Comparison of ENCODE assay signal across 8 cellular contexts in the genomic region with DNA sequence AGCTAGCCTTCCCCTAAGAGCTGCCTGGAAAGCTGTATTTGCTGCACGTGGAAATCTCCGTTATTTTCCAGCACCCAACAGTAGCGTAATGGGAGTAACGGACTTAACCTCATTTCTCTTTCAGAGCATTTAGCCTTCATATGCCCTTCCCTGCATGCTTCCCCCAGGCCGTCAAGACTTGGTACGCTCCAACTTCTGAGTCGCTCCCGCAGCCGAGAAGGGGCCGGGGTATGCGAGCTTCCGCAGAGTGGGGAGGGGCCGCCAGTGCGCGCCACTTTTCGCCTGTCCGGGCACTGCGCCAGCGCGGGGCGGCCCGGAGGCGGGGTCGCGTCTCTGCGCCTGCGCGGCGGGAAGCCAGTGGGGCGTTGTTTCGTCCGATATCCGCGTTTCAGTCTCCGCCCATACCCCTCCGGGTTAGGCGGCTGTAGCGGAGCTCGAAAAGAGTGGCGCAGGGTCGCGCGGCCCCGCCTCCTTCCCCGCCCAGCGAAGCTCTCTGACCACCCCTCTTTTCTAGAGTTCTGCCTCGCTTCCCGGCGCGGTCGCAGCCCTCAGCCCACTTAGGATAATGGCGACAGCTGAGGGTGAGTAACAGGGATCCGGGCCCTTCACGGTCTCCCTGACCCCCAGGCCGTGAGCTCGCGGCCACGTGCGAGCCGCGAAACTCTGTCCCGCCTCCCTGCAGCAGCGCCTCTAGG. TPM values are rescaled to one million over a fixed set of nuclear protein-coding genes. Genes with fewer than 3 reads are reported as not detected.
DNase-seq lines count a peak whose midpoint lies in the region; ATAC-seq and TF ChIP-seq lines count a peak whose summit lies in the region.

A gene with protein sequence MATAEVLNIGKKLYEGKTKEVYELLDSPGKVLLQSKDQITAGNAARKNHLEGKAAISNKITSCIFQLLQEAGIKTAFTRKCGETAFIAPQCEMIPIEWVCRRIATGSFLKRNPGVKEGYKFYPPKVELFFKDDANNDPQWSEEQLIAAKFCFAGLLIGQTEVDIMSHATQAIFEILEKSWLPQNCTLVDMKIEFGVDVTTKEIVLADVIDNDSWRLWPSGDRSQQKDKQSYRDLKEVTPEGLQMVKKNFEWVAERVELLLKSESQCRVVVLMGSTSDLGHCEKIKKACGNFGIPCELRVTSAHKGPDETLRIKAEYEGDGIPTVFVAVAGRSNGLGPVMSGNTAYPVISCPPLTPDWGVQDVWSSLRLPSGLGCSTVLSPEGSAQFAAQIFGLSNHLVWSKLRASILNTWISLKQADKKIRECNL (plus strand): TSS at position 513 of the 695 bp plus-strand sequence. CDS start 53 bp downstream, at position 566.

- H2AFZ ChIP-seq in SU-DHL-6 (ENCODE audit: low read depth, low read length, severe bottlenecking) (peak within 1 kb of the TSS; percentile 82), parathyroid adenoma (peak within 1 kb of the TSS; percentile 90)

- DNase-seq in NCI-H128 (lab: John Stamatoyannopoulos, UW; ENCODE audit: unreplicated experiment) (peak; percentile 87), Right ventricle myocardium superior (peak; percentile 95), tibial nerve (ENCODE audit: low spot score in 2 of 2) (peak; percentile 74 to 79)
- DNase-seq in activated naive CD8-positive, alpha-beta T cell treated with anti-CD3 and anti-CD28 coated beads, Interleukin-2, amount 50 U/mL, for 16 hours (ENCODE audit: low read depth, low spot score), result peak; percentile 90

- peak within 1 kb of the TSS; percentile 94 for H3K4me2 ChIP-seq in SU-DHL-6 (ENCODE audit: low read depth, low read length, poor library complexity, severe bottlenecking)
- H3K4me2 ChIP-seq in parathyroid adenoma (ENCODE audit: low read length), result peak within 1 kb of the TSS; percentile 100

- peaks cover 4% of the 10 kb centered on the region; the same call in 1 of the 2 replicates for H4K20me1 ChIP-seq in SU-DHL-6 (ENCODE audit: low read depth, low read length)

- H3K36me3 ChIP-seq in SU-DHL-6 (ENCODE audit: low read length), result no peaks in the 10 kb centered on the region; the same call in 1 of the 2 replicates
- H3K36me3 ChIP-seq in parathyroid adenoma (ENCODE audit: control insufficient read depth, insufficient read depth, low read length), result no peaks in the 10 kb centered on the region
- no peaks in the 10 kb centered on the region for H3K36me3 ChIP-seq in tibial nerve

- H3K27me3 ChIP-seq in SU-DHL-6 (ENCODE audit: low read length) (no peaks in the 10 kb centered on the region), parathyroid adenoma (ENCODE audit: control insufficient read depth, insufficient read depth, low read length) (no peaks in the 10 kb centered on the region), tibial nerve (no peaks in the 10 kb centered on the region)

- H3K4me1 ChIP-seq in parathyroid adenoma (no peaks in the 10 kb centered on the region), tibial nerve (peaks cover 0 to 24% (median 2%) of the 10 kb centered on the region in 4 donors)

- TF ChIP-seq POLR2A in GM10847 (IDR thresholded peaks at IDR 0.05; ENCODE audit: extremely low read depth, insufficient read length), result peak; percentile 76
- peak in 1 of 2 donors; percentile 35 for TF ChIP-seq POLR2A in tibial nerve (IDR thresholded peaks at IDR 0.05)

- peak; percentile 46 to 85 for TF ChIP-seq EP300 in tibial nerve (IDR thresholded peaks at IDR 0.05)

- WGBS in tibial nerve, 2 donors, result 0 to 1% methylated on average over 24 to 48 of the region's 63 CpGs

- H3F3A ChIP-seq in SU-DHL-6 (ENCODE audit: insufficient read depth), result no peaks in the 10 kb centered on the region

- ATAC-seq in HG02678 (IDR thresholded peaks at IDR 0.05; ENCODE audit: unreplicated experiment) (peak; percentile 73), Right ventricle myocardium superior (ENCODE audit: poor library complexity) (peak; percentile 96)

- H3K9me3 ChIP-seq in SU-DHL-6 (ENCODE audit: insufficient read depth, low read length), result no peaks in the 10 kb centered on the region
- H3K9me3 ChIP-seq in parathyroid adenoma (ENCODE audit: control insufficient read depth, low read length), result no peaks in the 10 kb centered on the region
- no peaks in the 10 kb centered on the region for H3K9me3 ChIP-seq in tibial nerve

- H3K4me3 ChIP-seq in SU-DHL-6 (ENCODE audit: insufficient read depth, low read length, poor library complexity, severe bottlenecking) (peak within 1 kb of the TSS; percentile 81), parathyroid adenoma (ENCODE audit: low read depth, low read length) (peak within 1 kb of the TSS; percentile 98), tibial nerve (peak within 1 kb of the TSS; percentile 69 to 77 (median 74))

- peak within 1 kb of the TSS; percentile 74 for H3K27ac ChIP-seq in SU-DHL-6 (ENCODE audit: low read depth, low read length)
- H3K27ac ChIP-seq in parathyroid adenoma, result peak within 1 kb of the TSS; percentile 97
- H3K27ac ChIP-seq in tibial nerve, result peak within 1 kb of the TSS; percentile 86 to 96 (median 94)

- H3K79me2 ChIP-seq in SU-DHL-6 (ENCODE audit: insufficient read depth, low read length) (peaks cover 91% of the 10 kb centered on the region), parathyroid adenoma (no peaks in the 10 kb centered on the region)

- H3K9ac ChIP-seq in SU-DHL-6 (ENCODE audit: low read length) (peak within 1 kb of the TSS; percentile 89), parathyroid adenoma (peak within 1 kb of the TSS; percentile 28)

- intact Hi-C loops in Right ventricle myocardium superior (cut with DNase I), result no loop called here

- no peak for TF ChIP-seq CTCF in SU-DHL-6 (IDR thresholded peaks at IDR 0.05; ENCODE audit: insufficient read depth, low read length, poor library complexity, severe bottlenecking)
- no peak for TF ChIP-seq CTCF in parathyroid adenoma (IDR thresholded peaks at IDR 0.05)
- peak in 2 of 5 experiments; percentile 3 to 13 for TF ChIP-seq CTCF in tibial nerve (IDR thresholded peaks at IDR 0.05)

- no peaks in the 10 kb centered on the region for H3K9me2 ChIP-seq in SU-DHL-6 (replicated peaks; ENCODE audit: insufficient read depth, low read length)

RNA-seq across cellular contexts. Expression of the gene that starts here (rescaled TPM):
- total RNA-seq in Right ventricle myocardium superior, result 19.1 TPM
- 10 to 100 TPM; 17.8 to 41.7 (median 22.9) TPM for total RNA-seq in tibial nerve

Comparison
In these comparisons a context has a peak if more than half of its experiments do, and no peak if none do; other contexts are left out.
1. Peak in every context shown above with its lines: DNase-seq, ATAC-seq, H3K4me3 ChIP-seq and H3K27ac ChIP-seq.